Comparison of ENCODE assay signal across 9 cellular contexts in the genomic region with DNA sequence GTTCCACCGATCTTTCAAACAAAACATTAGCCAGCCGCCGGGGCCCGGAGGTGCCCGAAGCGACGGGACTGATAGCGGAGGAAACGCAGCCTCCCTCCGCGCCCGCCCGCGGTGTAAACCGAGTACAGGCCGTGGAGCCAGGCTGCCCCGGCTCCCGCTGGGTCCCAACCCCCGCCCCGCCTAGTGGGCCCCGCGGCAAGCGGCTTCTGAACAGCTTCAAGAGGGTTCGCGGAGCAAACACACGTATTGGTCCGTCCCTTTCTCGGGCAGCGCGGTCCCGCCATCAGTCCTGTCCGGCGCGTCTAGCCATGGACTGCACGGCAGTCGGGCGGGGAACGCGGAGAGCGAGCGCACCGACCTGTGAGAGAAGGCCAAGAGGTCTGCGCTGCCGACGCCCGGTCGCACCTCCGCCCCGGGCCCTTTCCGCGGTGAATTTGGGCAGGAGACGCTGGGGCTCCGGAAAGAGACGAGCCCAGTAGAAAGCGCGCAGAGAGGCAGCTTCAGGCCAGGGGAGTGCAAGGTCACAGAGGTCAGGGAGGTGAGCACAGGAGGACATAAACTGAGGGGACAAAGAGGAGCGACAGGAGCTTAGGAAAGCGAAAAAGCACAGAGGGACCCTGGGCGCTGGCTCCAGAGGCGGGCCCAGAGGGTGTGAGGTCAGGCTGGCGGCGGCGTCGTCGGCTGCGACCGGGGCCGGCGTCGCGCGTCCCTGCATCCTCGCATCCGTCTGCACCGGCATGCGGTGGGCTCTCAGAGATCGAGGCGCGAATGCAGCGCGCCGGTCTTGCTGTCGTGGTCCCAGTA. TPM values are rescaled to one million over a fixed set of nuclear protein-coding genes. Genes with fewer than 3 reads are reported as not detected.
DNase-seq lines count a peak whose midpoint lies in the region; ATAC-seq and TF ChIP-seq lines count a peak whose summit lies in the region.
"Had no signal": no experiment of that assay in that cellular context is flagged by ENCODE, and none has a peak within 500 bp of the region (broad histone marks: within the 10 kb centered on the region; RNA-seq: fewer than 3 reads in every experiment).

No MANE protein-coding gene starts in this region.

- H3K9ac ChIP-seq in HUES48 (ENCODE audit: low read depth, low read length): no peak overlapping the region

- no peak overlapping the region for H3K27ac ChIP-seq in HUES48 (ENCODE audit: low read depth, low read length)
- H3K27ac ChIP-seq in gastrocnemius medialis: no peak overlapping the region
- no peak overlapping the region for H3K27ac ChIP-seq in SJCRH30

- intact Hi-C loops in gastrocnemius medialis (cut with DNase I; ENCODE audit: low total_unique reads): no loop called here

- in situ Hi-C loops in gastrocnemius medialis (cut with MboI; ENCODE audit: low sequenced_read_pairs in 4 of 4) (loop anchor here in 3 of 4 donors (25.0 kb wide), 2 partner anchors 367 to 392 kb away; a partner anchor contains a TSS), G401 (cut with HindIII; ENCODE audit: low sequenced_read_pairs) (no loop called here)

- no peaks in the 10 kb centered on the region for H3K36me3 ChIP-seq in HUES48 (ENCODE audit: control insufficient read depth, insufficient read depth, low read length)
- no peaks in the 10 kb centered on the region for H3K36me3 ChIP-seq in gastrocnemius medialis
- no peaks in the 10 kb centered on the region for H3K36me3 ChIP-seq in SJCRH30

- no peaks in the 10 kb centered on the region; the same call in 1 of the 2 replicates for H3K36me3 Mint-ChIP-seq in WTC11

- peak overlapping the region; percentile 80 for H3K4me3 Mint-ChIP-seq in WTC11

- H3K4me1 ChIP-seq in HUES48 (ENCODE audit: control insufficient read depth, insufficient read depth, low read length) (peaks cover 42% of the 10 kb centered on the region), gastrocnemius medialis (peaks cover 14 to 20% of the 10 kb centered on the region in 2 donors), SJCRH30 (no peaks in the 10 kb centered on the region)

- no peak for TF ChIP-seq POLR2A in gastrocnemius medialis (IDR thresholded peaks at IDR 0.05)

- no peak for TF ChIP-seq CTCF in WTC11 (IDR thresholded peaks at IDR 0.05)
- no peak for TF ChIP-seq CTCF in fibroblast of the aortic adventitia (IDR thresholded peaks at IDR 0.05; ENCODE audit: insufficient read depth, low read length)
- no peak for TF ChIP-seq CTCF in gastrocnemius medialis (IDR thresholded peaks at IDR 0.05 in 4 of 5, conservative IDR thresholded peaks at IDR 0.05 in 1 of 5)

- peak; percentile 1 for ATAC-seq in WTC11
- ATAC-seq in gastrocnemius medialis: no peak
- no peak for ATAC-seq in GM21360 (IDR thresholded peaks at IDR 0.05; ENCODE audit: unreplicated experiment)

- peaks cover 98% of the 10 kb centered on the region for H3K27me3 Mint-ChIP-seq in WTC11 (ENCODE audit: low read depth)

- H3K27ac Mint-ChIP-seq in WTC11: no peak overlapping the region

- H3K4me3 ChIP-seq in HUES48 (ENCODE audit: low read depth, low read length) (peak overlapping the region; percentile 45), fibroblast of the aortic adventitia (ENCODE audit: low read depth, low read length) (peak overlapping the region; percentile 10), gastrocnemius medialis (peak overlapping the region; percentile 5 to 48 (median 25)), SJCRH30 (no peak overlapping the region)

- H3K9me3 Mint-ChIP-seq in WTC11: no peaks in the 10 kb centered on the region

- peak; percentile 68 for DNase-seq in WTC11 (ENCODE audit: low spot score)
- DNase-seq in fibroblast of the aortic adventitia (ENCODE audit: low read depth): no peak
- DNase-seq in gastrocnemius medialis: no peak
- DNase-seq in SJCRH30: no peak
- no peak for DNase-seq in G401 (ENCODE audit: low spot score)
- no peak for DNase-seq in T1000 (lab: John Stamatoyannopoulos, UW)
- DNase-seq: anterior cingulate cortex had no signal

- H3K27me3 ChIP-seq in HUES48 (ENCODE audit: control insufficient read depth, insufficient read depth, low read length): peaks cover 100% of the 10 kb centered on the region
- peaks cover 96 to 98% (median 97%) of the 10 kb centered on the region in 3 donors for H3K27me3 ChIP-seq in gastrocnemius medialis
- no peaks in the 10 kb centered on the region for H3K27me3 ChIP-seq in SJCRH30

- H3K9me3 ChIP-seq in HUES48 (ENCODE audit: control insufficient read depth, insufficient read depth, low read length) (no peaks in the 10 kb centered on the region), gastrocnemius medialis (no peaks in the 10 kb centered on the region), SJCRH30 (replicated peaks) (no peaks in the 10 kb centered on the region)

- CTCF ChIA-PET in WTC11 (lab: Charles Lee): interaction anchor here (0.7 to 9.6 kb wide), 5 partner anchors 6 to 217 kb away, joined by 5 to 158 read pairs (median 8); no protein-coding TSS in a partner anchor

- H3K4me1 Mint-ChIP-seq in WTC11: peaks cover 55% of the 10 kb centered on the region

- POLR2A ChIA-PET in WTC11 (lab: Charles Lee): no interaction called here

TF ChIP-seq in WTC11, 78 proteins besides CTCF, POLR2A, EP300 and RAD21 (continues in another document):
- TF ChIP-seq ZNF138 (CRISPR knock-in tag; conservative IDR thresholded peaks at IDR 0.05) (no peak), ZBTB21 (CRISPR knock-in tag; IDR thresholded peaks at IDR 0.05; ENCODE audit: borderline replicate concordance) (no peak), ZNF416 (CRISPR knock-in tag; IDR thresholded peaks at IDR 0.05) (no peak), ATF1 (CRISPR knock-in tag; IDR thresholded peaks at IDR 0.05) (no peak), JUN (CRISPR knock-in tag; IDR thresholded peaks at IDR 0.05) (peak; percentile 95), SMAD3 (CRISPR knock-in tag; IDR thresholded peaks at IDR 0.05; ENCODE audit: borderline replicate concordance) (peak; percentile 88)
- TF ChIP-seq, protein P1, sequence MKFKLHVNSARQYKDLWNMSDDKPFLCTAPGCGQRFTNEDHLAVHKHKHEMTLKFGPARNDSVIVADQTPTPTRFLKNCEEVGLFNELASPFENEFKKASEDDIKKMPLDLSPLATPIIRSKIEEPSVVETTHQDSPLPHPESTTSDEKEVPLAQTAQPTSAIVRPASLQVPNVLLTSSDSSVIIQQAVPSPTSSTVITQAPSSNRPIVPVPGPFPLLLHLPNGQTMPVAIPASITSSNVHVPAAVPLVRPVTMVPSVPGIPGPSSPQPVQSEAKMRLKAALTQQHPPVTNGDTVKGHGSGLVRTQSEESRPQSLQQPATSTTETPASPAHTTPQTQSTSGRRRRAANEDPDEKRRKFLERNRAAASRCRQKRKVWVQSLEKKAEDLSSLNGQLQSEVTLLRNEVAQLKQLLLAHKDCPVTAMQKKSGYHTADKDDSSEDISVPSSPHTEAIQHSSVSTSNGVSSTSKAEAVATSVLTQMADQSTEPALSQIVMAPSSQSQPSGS (CRISPR knock-in tag; IDR thresholded peaks at IDR 0.05; ENCODE audit: borderline replicate concordance, low read depth): no peak
- TF ChIP-seq, protein P2, sequence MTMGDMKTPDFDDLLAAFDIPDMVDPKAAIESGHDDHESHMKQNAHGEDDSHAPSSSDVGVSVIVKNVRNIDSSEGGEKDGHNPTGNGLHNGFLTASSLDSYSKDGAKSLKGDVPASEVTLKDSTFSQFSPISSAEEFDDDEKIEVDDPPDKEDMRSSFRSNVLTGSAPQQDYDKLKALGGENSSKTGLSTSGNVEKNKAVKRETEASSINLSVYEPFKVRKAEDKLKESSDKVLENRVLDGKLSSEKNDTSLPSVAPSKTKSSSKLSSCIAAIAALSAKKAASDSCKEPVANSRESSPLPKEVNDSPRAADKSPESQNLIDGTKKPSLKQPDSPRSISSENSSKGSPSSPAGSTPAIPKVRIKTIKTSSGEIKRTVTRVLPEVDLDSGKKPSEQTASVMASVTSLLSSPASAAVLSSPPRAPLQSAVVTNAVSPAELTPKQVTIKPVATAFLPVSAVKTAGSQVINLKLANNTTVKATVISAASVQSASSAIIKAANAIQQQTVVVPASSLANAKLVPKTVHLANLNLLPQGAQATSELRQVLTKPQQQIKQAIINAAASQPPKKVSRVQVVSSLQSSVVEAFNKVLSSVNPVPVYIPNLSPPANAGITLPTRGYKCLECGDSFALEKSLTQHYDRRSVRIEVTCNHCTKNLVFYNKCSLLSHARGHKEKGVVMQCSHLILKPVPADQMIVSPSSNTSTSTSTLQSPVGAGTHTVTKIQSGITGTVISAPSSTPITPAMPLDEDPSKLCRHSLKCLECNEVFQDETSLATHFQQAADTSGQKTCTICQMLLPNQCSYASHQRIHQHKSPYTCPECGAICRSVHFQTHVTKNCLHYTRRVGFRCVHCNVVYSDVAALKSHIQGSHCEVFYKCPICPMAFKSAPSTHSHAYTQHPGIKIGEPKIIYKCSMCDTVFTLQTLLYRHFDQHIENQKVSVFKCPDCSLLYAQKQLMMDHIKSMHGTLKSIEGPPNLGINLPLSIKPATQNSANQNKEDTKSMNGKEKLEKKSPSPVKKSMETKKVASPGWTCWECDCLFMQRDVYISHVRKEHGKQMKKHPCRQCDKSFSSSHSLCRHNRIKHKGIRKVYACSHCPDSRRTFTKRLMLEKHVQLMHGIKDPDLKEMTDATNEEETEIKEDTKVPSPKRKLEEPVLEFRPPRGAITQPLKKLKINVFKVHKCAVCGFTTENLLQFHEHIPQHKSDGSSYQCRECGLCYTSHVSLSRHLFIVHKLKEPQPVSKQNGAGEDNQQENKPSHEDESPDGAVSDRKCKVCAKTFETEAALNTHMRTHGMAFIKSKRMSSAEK (CRISPR knock-in tag; IDR thresholded peaks at IDR 0.05; ENCODE audit: borderline replicate concordance): no peak

RNA-seq across cellular contexts. Expression of a gene that starts 1.9 kb away (rescaled TPM):
- 0.82 to 1.6 TPM (median 1.4 TPM) in 3 replicates for total RNA-seq in WTC11 (2021)
- total RNA-seq in fibroblast of the aortic adventitia (ENCODE audit: low replicate concordance): under 0.01 TPM in 1 of 2 replicates, not detected in the other
- not detected for total RNA-seq in gastrocnemius medialis
- 0.42 and 0.89 TPM in 2 replicates for total RNA-seq in SJCRH30 (2014; rRNA removed; shearing (Covaris generic))
- total RNA-seq in G401 (2014; rRNA removed; shearing (Covaris generic)): 0.06 TPM in 1 of 2 replicates, not detected in the other

RNA-seq across cellular contexts. Expression of a gene that starts 2.0 kb away (rescaled TPM):
- total RNA-seq in WTC11 (2021) (2.2 to 5.1 TPM (median 2.9 TPM) in 3 replicates), fibroblast of the aortic adventitia (ENCODE audit: low replicate concordance) (not detected in 2 replicates), gastrocnemius medialis (not detected)
- 0.23 and 0.34 TPM in 2 replicates for total RNA-seq in SJCRH30 (2014; rRNA removed; shearing (Covaris generic))
- total RNA-seq in G401 (2014; rRNA removed; shearing (Covaris generic)): 1.2 TPM in 1 of 2 replicates, not detected in the other
